8 cellular contexts compared by ENCODE assay signal in genomic region chr18:77063256-77063655, GRCh38.
A peak's percentile ranks its signal among the peaks of the same experiment; 100 is the strongest.
DNase-seq lines count a peak whose midpoint lies in the region; ATAC-seq lines count a peak whose summit lies in the region.

No MANE protein-coding gene starts in this region.

- peak; percentile 41 for ATAC-seq in GM21360 (IDR thresholded peaks at IDR 0.05; ENCODE audit: unreplicated experiment)

- peaks cover 0 to 2% (median 0%) of the 10 kb centered on the region in 3 donors for H3K9me3 Mint-ChIP-seq in IgD-negative memory B cell

- H3K27ac ChIP-seq in epithelial cell of prostate = peak overlapping the region; percentile 65

- H3K36me3 Mint-ChIP-seq in IgD-negative memory B cell = peaks cover 7% of the 10 kb centered on the region

- H3K4me1 Mint-ChIP-seq in IgD-negative memory B cell = peaks cover 50 to 79% (median 66%) of the 10 kb centered on the region in 3 donors

- peak overlapping the region; percentile 58 to 93 (median 83) for H3K4me3 Mint-ChIP-seq in IgD-negative memory B cell

- peak overlapping the region; percentile 97 to 100 (median 97) for H3K27ac Mint-ChIP-seq in IgD-negative memory B cell

- DNase-seq in CD1c-positive myeloid dendritic cell (ENCODE audit: extremely low spot score) = peak; percentile 95
- DNase-seq in activated CD4-positive, alpha-beta T cell treated with anti-CD3 and anti-CD28 coated beads, Interleukin-2, amount 50 U/mL, for 24 hours (ENCODE audit: low read depth in 1 of 2, low spot score in 1 of 2) = peak; percentile 42 to 79
- DNase-seq in epithelial cell of prostate (ENCODE audit: low read depth, low spot score) = no peak
- peak; percentile 61 for DNase-seq in stimulated activated CD8-positive, alpha-beta memory T cell treated with anti-CD3 and anti-CD28 coated beads, Interleukin-7, amount 100 ng/mL, for 24 hours (ENCODE audit: low read depth)
- DNase-seq in mucosa of gallbladder (ENCODE audit: low spot score) = no peak
- DNase-seq in putamen (ENCODE audit: low spot score) = no peak

- no peaks in the 10 kb centered on the region for H3K27me3 Mint-ChIP-seq in IgD-negative memory B cell

Comparison
In these comparisons a context has a peak if more than half of its experiments do, and no peak if none do; other contexts are left out.
1. DNase-seq: peak in CD1c-positive myeloid dendritic cell (single experiment), activated CD4-positive, alpha-beta T cell treated with anti-CD3 and anti-CD28 coated beads, Interleukin-2, amount 50 U/mL, for 24 hours (2 of 2) and stimulated activated CD8-positive, alpha-beta memory T cell treated with anti-CD3 and anti-CD28 coated beads, Interleukin-7, amount 100 ng/mL, for 24 hours (single experiment); none in epithelial cell of prostate (single experiment), mucosa of gallbladder (single experiment) and putamen (single experiment).